ENCODE assay signal across 33 cellular contexts in genomic region chr12:2800046-2800570, GRCh38. TPM values are rescaled to one million over a fixed set of nuclear protein-coding genes. Genes with fewer than 3 reads are reported as not detected.
A peak's percentile ranks its signal among the peaks of the same experiment; 100 is the strongest.
DNase-seq lines count a peak whose midpoint lies in the region; ATAC-seq and TF ChIP-seq lines count a peak whose summit lies in the region.
"Had no signal": no experiment of that assay in that cellular context is flagged by ENCODE, and none has a peak within 500 bp of the region (broad histone marks: within the 10 kb centered on the region; RNA-seq: fewer than 3 reads in every experiment).

No MANE protein-coding gene starts in this region.

- POLR2A ChIA-PET in RWPE1 (lab: Yijun Ruan, JAX; ENCODE audit: low non-redundant PET) = no interaction called here

- 51 to 74% (median 58%) methylated on average over 3 of the region's 3 CpGs for WGBS in stomach, 5 donors
- 98% methylated on average over 3 of the region's 3 CpGs for WGBS in hepatocyte (ENCODE audit: low lambda C conversion rate, missing lambda C conversion rate)
- WGBS in testis, 2 donors = 93 to 95% methylated on average over 3 of the region's 3 CpGs

- intact Hi-C loops in stomach (cut with DNase I; ENCODE audit: low total_unique reads) = no loop called here
- intact Hi-C loops in testis (cut with DNase I; ENCODE audit: low total_unique reads) = no loop called here

- TF ChIP-seq CTCF in RWPE1 (conservative IDR thresholded peaks at IDR 0.05; ENCODE audit: low read depth) (no peak), stomach (IDR thresholded peaks at IDR 0.05) (no peak), hepatocyte (IDR thresholded peaks at IDR 0.05; ENCODE audit: poor library complexity) (no peak), testis (IDR thresholded peaks at IDR 0.05) (no peak)

- H3K4me3 ChIP-seq in stomach (no peak overlapping the region), hepatocyte (no peak overlapping the region), testis (no peak overlapping the region)
- H3K4me3 ChIP-seq: body of pancreas, colonic mucosa, GM23338, PC-9, thoracic aorta had no signal

- H3K4me1 ChIP-seq in stomach = peaks cover 17 to 75% (median 53%) of the 10 kb centered on the region in 4 donors
- peaks cover 6% of the 10 kb centered on the region for H3K4me1 ChIP-seq in hepatocyte (ENCODE audit: insufficient read depth)
- H3K4me1 ChIP-seq in testis = peaks cover 19% of the 10 kb centered on the region

- H3K79me2 ChIP-seq in hepatocyte = peaks cover 28% of the 10 kb centered on the region

- peak overlapping the region; percentile 81 for H3K27ac Mint-ChIP-seq in activated T-cell treated with anti-CD3 and anti-CD28 coated beads, Interleukin-2, amount 50 U/mL, for 24 hours
- no peak overlapping the region for H3K27ac Mint-ChIP-seq in activated T-cell treated with anti-CD3 and anti-CD28 coated beads, Interleukin-2, amount 50 U/mL, for 72 hours
- H3K27ac Mint-ChIP-seq: activated CD4-positive, alpha-beta T cell treated with anti-CD3 and anti-CD28 coated beads, Interleukin-2, amount 10 ng/mL, durations not matched to agents 7 days and 5 days; GM23338; HFFc6 had no signal

- peak overlapping the region; percentile 27; the same call in 1 of the 2 replicates for H3K27ac ChIP-seq in RWPE1
- H3K27ac ChIP-seq in epithelial cell of prostate = peak overlapping the region; percentile 67
- H3K27ac ChIP-seq in stomach = peak overlapping the region in 1 of 5 donors; percentile 21
- H3K27ac ChIP-seq in hepatocyte = no peak overlapping the region
- H3K27ac ChIP-seq in testis = no peak overlapping the region
- H3K27ac ChIP-seq: body of pancreas, colonic mucosa, HL-60, parathyroid adenoma, PC-9, thoracic aorta, WERI-Rb-1 had no signal

- H3K9me2 ChIP-seq in hepatocyte (replicated peaks; ENCODE audit: insufficient read depth) = no peaks in the 10 kb centered on the region

- no peak for ATAC-seq in activated T-cell treated with anti-CD3 and anti-CD28 coated beads, Interleukin-2, amount 50 U/mL, for 72 hours (replicated peaks in 1 of 2)
- ATAC-seq: body of pancreas, GM23338, left cardiac atrium, right cardiac atrium had no signal

- DNase-seq in activated T-cell treated with anti-CD3 and anti-CD28 coated beads, Interleukin-2, amount 50 U/mL, for 24 hours = no peak
- DNase-seq in activated T-cell treated with anti-CD3 and anti-CD28 coated beads, Interleukin-2, amount 50 U/mL, for 72 hours = no peak
- DNase-seq in RWPE1 (ENCODE audit: low spot score) (no peak), epithelial cell of prostate (ENCODE audit: low read depth, low spot score) (no peak), stomach (peak; percentile 51), hepatocyte (ENCODE audit: low spot score) (no peak), testis (no peak)
- no peak for DNase-seq in activated CD8-positive, alpha-beta memory T cell treated with anti-CD3 and anti-CD28 coated beads, Interleukin-2, amount 50 U/mL, for 4 hours
- DNase-seq: activated CD4-positive, alpha-beta T cell treated with anti-CD3 and anti-CD28 coated beads, Interleukin-2, amount 10 ng/mL, durations not matched to agents 7 days and 5 days; BE2C; body of pancreas; colonic mucosa; DMS153; effector CD8-positive, alpha-beta T cell; erythroblast; HFFc6; left cardiac atrium; MV-4-11; NCI-H1694; NCI-H2171; NCI-H524; PC-9; right cardiac atrium; Right ventricle myocardium superior; stimulated activated CD4-positive, alpha-beta T cell treated with anti-CD3 and anti-CD28 coated beads, Interleukin-2, amount 100 ng/mL, for 24 hours; WERI-Rb-1 had no signal

- peaks cover 93% of the 10 kb centered on the region for H3K36me3 Mint-ChIP-seq in activated T-cell treated with anti-CD3 and anti-CD28 coated beads, Interleukin-2, amount 50 U/mL, for 24 hours (ENCODE audit: low read depth)
- H3K36me3 Mint-ChIP-seq in activated T-cell treated with anti-CD3 and anti-CD28 coated beads, Interleukin-2, amount 50 U/mL, for 72 hours (ENCODE audit: insufficient read depth in 2 of 2) = peaks cover 10 to 34% of the 10 kb centered on the region in 2 donors

- H3K27me3 ChIP-seq in stomach (no peaks in the 10 kb centered on the region), hepatocyte (no peaks in the 10 kb centered on the region), testis (no peaks in the 10 kb centered on the region)
- H3K27me3 ChIP-seq: BE2C, body of pancreas, colonic mucosa had no signal

- H2AFZ ChIP-seq in hepatocyte = no peak overlapping the region
- H2AFZ ChIP-seq: GM23338, parathyroid adenoma, PC-9 had no signal

- no peak overlapping the region for H3K4me3 Mint-ChIP-seq in activated T-cell treated with anti-CD3 and anti-CD28 coated beads, Interleukin-2, amount 50 U/mL, for 24 hours
- no peak overlapping the region for H3K4me3 Mint-ChIP-seq in activated T-cell treated with anti-CD3 and anti-CD28 coated beads, Interleukin-2, amount 50 U/mL, for 72 hours
- H3K4me3 Mint-ChIP-seq: activated CD4-positive, alpha-beta T cell treated with anti-CD3 and anti-CD28 coated beads, Interleukin-2, amount 10 ng/mL, durations not matched to agents 7 days and 5 days; GM23338; HFFc6; neural crest cell had no signal

- TF ChIP-seq EP300 in stomach (IDR thresholded peaks at IDR 0.05) = no peak

- TF ChIP-seq POLR2A in stomach (IDR thresholded peaks at IDR 0.05) (no peak), testis (IDR thresholded peaks at IDR 0.05) (no peak)

- CTCF ChIA-PET in RWPE1 (lab: Yijun Ruan, JAX) = interaction anchor here (1.2 to 1.5 kb wide), 2 partner anchors 10 to 14 kb away, joined by 3 to 5 read pairs; no protein-coding TSS in a partner anchor

- H3K9me3 ChIP-seq in stomach (no peaks in the 10 kb centered on the region), hepatocyte (ENCODE audit: low read depth) (no peaks in the 10 kb centered on the region), testis (no peaks in the 10 kb centered on the region)
- H3K9me3 ChIP-seq: BE2C, body of pancreas, colonic mucosa, thoracic aorta had no signal

- no peaks in the 10 kb centered on the region for H3K9me3 Mint-ChIP-seq in activated T-cell treated with anti-CD3 and anti-CD28 coated beads, Interleukin-2, amount 50 U/mL, for 24 hours
- H3K9me3 Mint-ChIP-seq in activated T-cell treated with anti-CD3 and anti-CD28 coated beads, Interleukin-2, amount 50 U/mL, for 72 hours = no peaks in the 10 kb centered on the region
- H3K9me3 Mint-ChIP-seq: activated CD4-positive, alpha-beta T cell treated with anti-CD3 and anti-CD28 coated beads, Interleukin-2, amount 10 ng/mL, durations not matched to agents 7 days and 5 days; HFFc6; neural crest cell had no signal

- peaks cover 33% of the 10 kb centered on the region for H3K4me1 Mint-ChIP-seq in activated T-cell treated with anti-CD3 and anti-CD28 coated beads, Interleukin-2, amount 50 U/mL, for 24 hours (ENCODE audit: low read depth)
- H3K4me1 Mint-ChIP-seq in activated T-cell treated with anti-CD3 and anti-CD28 coated beads, Interleukin-2, amount 50 U/mL, for 72 hours (ENCODE audit: low read depth) = peaks cover 32% of the 10 kb centered on the region

- H3K36me3 ChIP-seq in stomach (peaks cover 60 to 83% (median 81%) of the 10 kb centered on the region in 4 donors), hepatocyte (replicated peaks; ENCODE audit: insufficient read depth, low read depth) (no peaks in the 10 kb centered on the region), testis (ENCODE audit: low read depth, missing control alignments) (no peaks in the 10 kb centered on the region)

- H4K20me1 ChIP-seq in hepatocyte (ENCODE audit: insufficient read depth, poor library complexity, severe bottlenecking) = peaks cover 25% of the 10 kb centered on the region

- H3K27me3 Mint-ChIP-seq in activated T-cell treated with anti-CD3 and anti-CD28 coated beads, Interleukin-2, amount 50 U/mL, for 24 hours = no peaks in the 10 kb centered on the region
- H3K27me3 Mint-ChIP-seq in activated T-cell treated with anti-CD3 and anti-CD28 coated beads, Interleukin-2, amount 50 U/mL, for 72 hours (ENCODE audit: low read depth) = no peaks in the 10 kb centered on the region
- H3K27me3 Mint-ChIP-seq: activated CD4-positive, alpha-beta T cell treated with anti-CD3 and anti-CD28 coated beads, Interleukin-2, amount 10 ng/mL, durations not matched to agents 7 days and 5 days had no signal

- H3K4me2 ChIP-seq in hepatocyte = no peak overlapping the region
- H3K4me2 ChIP-seq: GM23338, PC-9 had no signal

RNA-seq across cellular contexts. Expression of gene FKBP4, which starts 5.3 kb away (rescaled TPM):
- total RNA-seq in activated T-cell treated with anti-CD3 and anti-CD28 coated beads, Interleukin-2, amount 50 U/mL, for 72 hours = 10 to 100 TPM; 64.1 to 75.3 TPM
- total RNA-seq in stomach (10 to 100 TPM; 25.3 to 57.2 (median 39.4) TPM), hepatocyte (46.4 and 52.1 TPM in 2 replicates), testis (10 to 100 TPM; 64.2 to 74.9 TPM)
- polyA plus RNA-seq in stomach (10 to 100 TPM; 46.9 to 51.4 (median 51.3) TPM), hepatocyte (70.9 and 77.9 TPM in 2 replicates), testis (ENCODE audit: insufficient read depth, low read depth, low replicate concordance) (154 TPM)

RNA-seq across cellular contexts. Expression of gene ITFG2, which starts 12.4 kb away (rescaled TPM):
- total RNA-seq in activated T-cell treated with anti-CD3 and anti-CD28 coated beads, Interleukin-2, amount 50 U/mL, for 72 hours = 10 to 100 TPM; 19.2 to 20.3 TPM
- total RNA-seq in stomach = 100 to 1,000 TPM in 3 of 5 donors, 10 to 100 TPM in 2; 19.1 to 208 (median 157) TPM
- polyA plus RNA-seq in stomach = 10 to 100 TPM; 14.9 to 27.8 (median 26.3) TPM
- 19.5 and 20.9 TPM in 2 replicates for total RNA-seq in hepatocyte
- polyA plus RNA-seq in hepatocyte = 23.5 and 31.7 TPM in 2 replicates
- 10 to 100 TPM; 54.1 to 69.4 TPM for total RNA-seq in testis
- polyA plus RNA-seq in testis (ENCODE audit: insufficient read depth, low read depth, low replicate concordance) = 32.6 TPM

RNA-seq across cellular contexts. Expression of gene NRIP2, which starts 34.7 kb away (rescaled TPM):
- total RNA-seq in activated T-cell treated with anti-CD3 and anti-CD28 coated beads, Interleukin-2, amount 50 U/mL, for 72 hours = not detected
- total RNA-seq in stomach = 10 to 100 TPM in 1 of 5 donors, 1 to 10 TPM in 1, under 1 TPM in 1, not detected in 2; 0.92 to 24.3 (median 4.7) TPM
- under 1 TPM; 0.31 to 0.87 (median 0.63) TPM for polyA plus RNA-seq in stomach
- not detected in 2 replicates for total RNA-seq in hepatocyte
- 0.30 and 0.95 TPM in 2 replicates for polyA plus RNA-seq in hepatocyte
- total RNA-seq in testis = 10 to 100 TPM in 1 of 2 donors, 1 to 10 TPM in 1; 2.6 to 10.6 TPM
- polyA plus RNA-seq in testis (ENCODE audit: insufficient read depth, low read depth, low replicate concordance) = 2.8 TPM
- total RNA-seq: activated CD4-positive, alpha-beta T cell treated with anti-CD3 and anti-CD28 coated beads, Interleukin-2, amount 10 ng/mL, durations not matched to agents 7 days and 5 days; frontal cortex; GM23338; HFFc6; neural crest cell; PC-9 had no signal

RNA-seq across cellular contexts. Expression of gene TEX52, which starts 56.7 kb away (rescaled TPM):
- total RNA-seq in activated T-cell treated with anti-CD3 and anti-CD28 coated beads, Interleukin-2, amount 50 U/mL, for 72 hours = under 1 TPM; 0.28 to 0.48 TPM
- not detected for total RNA-seq in stomach
- polyA plus RNA-seq in stomach = not detected
- total RNA-seq in hepatocyte = not detected in 2 replicates
- polyA plus RNA-seq in hepatocyte = not detected in 2 replicates
- 1 to 10 TPM in 1 of 2 donors, under 1 TPM in 1; 0.81 to 4.7 TPM for total RNA-seq in testis
- polyA plus RNA-seq in testis (ENCODE audit: insufficient read depth, low read depth, low replicate concordance) = 11.4 TPM
- total RNA-seq: body of pancreas, colonic mucosa, frontal cortex, GM23338, HFFc6, left cardiac atrium, neural crest cell, PC-9, right cardiac atrium, Right ventricle myocardium superior, thoracic aorta had no signal
- polyA plus RNA-seq: adipose tissue, GM23338, right cardiac atrium had no signal

Comparison
In these comparisons a context has a peak if more than half of its experiments do, and no peak if none do; other contexts are left out.
1. H3K27ac ChIP-seq: peak in RWPE1 (single experiment) and epithelial cell of prostate (single experiment); none in hepatocyte (single experiment) and testis (0 of 2).